In genomic region chr1:101264699-101265098, GRCh38 we compare ENCODE assay signal across 9 cellular contexts. TPM values are rescaled to one million over a fixed set of nuclear protein-coding genes. Genes with fewer than 3 reads are reported as not detected.
DNase-seq lines count a peak whose midpoint lies in the region; ATAC-seq and TF ChIP-seq lines count a peak whose summit lies in the region.
"Had no signal": no experiment of that assay in that cellular context is flagged by ENCODE, and none has a peak within 500 bp of the region (broad histone marks: within the 10 kb centered on the region; RNA-seq: fewer than 3 reads in every experiment).

No MANE protein-coding gene starts in this region.

- CTCF ChIA-PET in CD4-positive, alpha-beta T cell (lab: Charles Lee), result interaction anchor here (1.4 kb wide), 1 partner anchor 26 kb away, joined by 5 read pairs; no protein-coding TSS in a partner anchor

- no peaks in the 10 kb centered on the region for H3K27me3 ChIP-seq in CD4-positive, alpha-beta T cell (ENCODE audit: control insufficient read depth, insufficient read depth, low read length)

- peak overlapping the region; percentile 90 for H3K27ac Mint-ChIP-seq in CD4-positive, alpha-beta T cell
- H3K27ac Mint-ChIP-seq in activated T-cell treated with anti-CD3 and anti-CD28 coated beads, Interleukin-2, amount 50 U/mL, for 72 hours, result peak overlapping the region; percentile 44
- peak overlapping the region; percentile 78 to 93 (median 88) for H3K27ac Mint-ChIP-seq in immature natural killer cell

- TF ChIP-seq CTCF in CD4-positive, alpha-beta T cell (IDR thresholded peaks at IDR 0.05), result no peak

- H3K4me3 Mint-ChIP-seq in CD4-positive, alpha-beta T cell, result peak overlapping the region; percentile 77
- peak overlapping the region; percentile 70 to 84 for H3K4me3 Mint-ChIP-seq in activated T-cell treated with anti-CD3 and anti-CD28 coated beads, Interleukin-2, amount 50 U/mL, for 72 hours
- peak overlapping the region; percentile 63 to 81 (median 78) for H3K4me3 Mint-ChIP-seq in immature natural killer cell

- H3K9me3 ChIP-seq in CD4-positive, alpha-beta T cell (ENCODE audit: control insufficient read depth, low read length), result no peaks in the 10 kb centered on the region

- H3K27me3 Mint-ChIP-seq in CD4-positive, alpha-beta T cell, result no peaks in the 10 kb centered on the region
- H3K27me3 Mint-ChIP-seq in activated T-cell treated with anti-CD3 and anti-CD28 coated beads, Interleukin-2, amount 50 U/mL, for 72 hours (ENCODE audit: low read depth), result no peaks in the 10 kb centered on the region
- peaks cover 0 to 4% (median 2%) of the 10 kb centered on the region in 3 donors for H3K27me3 Mint-ChIP-seq in immature natural killer cell (ENCODE audit: low read depth in 3 of 3)

- DNase-seq in CD4-positive, alpha-beta T cell, result peak in 2 of 10 experiments; percentile 6 to 11
- DNase-seq in activated T-cell treated with anti-CD3 and anti-CD28 coated beads, Interleukin-2, amount 50 U/mL, for 72 hours, result no peak
- DNase-seq in immature natural killer cell (no peak), superior temporal gyrus (ENCODE audit: extremely low spot score) (no peak), NAMALWA (ENCODE audit: low spot score) (no peak), AG08395 (ENCODE audit: low spot score) (no peak)

- no peak overlapping the region for H3K27ac ChIP-seq in CD4-positive, alpha-beta T cell (ENCODE audit: low read depth, low read length)

- H3K9me3 Mint-ChIP-seq in CD4-positive, alpha-beta T cell, result no peaks in the 10 kb centered on the region
- H3K9me3 Mint-ChIP-seq in activated T-cell treated with anti-CD3 and anti-CD28 coated beads, Interleukin-2, amount 50 U/mL, for 72 hours, result no peaks in the 10 kb centered on the region
- H3K9me3 Mint-ChIP-seq in immature natural killer cell, result no peaks in the 10 kb centered on the region

- H3K4me1 Mint-ChIP-seq in CD4-positive, alpha-beta T cell (ENCODE audit: low read depth), result peaks cover 78% of the 10 kb centered on the region
- H3K4me1 Mint-ChIP-seq in activated T-cell treated with anti-CD3 and anti-CD28 coated beads, Interleukin-2, amount 50 U/mL, for 72 hours (ENCODE audit: low read depth), result peaks cover 66% of the 10 kb centered on the region
- H3K4me1 Mint-ChIP-seq in immature natural killer cell, result peaks cover 71 to 85% of the 10 kb centered on the region in 2 donors

- H3K36me3 Mint-ChIP-seq in CD4-positive, alpha-beta T cell (ENCODE audit: low read depth), result peaks cover 10% of the 10 kb centered on the region
- H3K36me3 Mint-ChIP-seq in activated T-cell treated with anti-CD3 and anti-CD28 coated beads, Interleukin-2, amount 50 U/mL, for 72 hours (ENCODE audit: insufficient read depth in 2 of 2), result no peaks in the 10 kb centered on the region
- no peaks in the 10 kb centered on the region for H3K36me3 Mint-ChIP-seq in immature natural killer cell

- ATAC-seq in CD4-positive, alpha-beta T cell (ENCODE audit: poor library complexity), result peak; percentile 82
- peak; percentile 46 for ATAC-seq in HG03175 (IDR thresholded peaks at IDR 0.05; ENCODE audit: unreplicated experiment)
- peak; percentile 43 to 77 for ATAC-seq in activated T-cell treated with anti-CD3 and anti-CD28 coated beads, Interleukin-2, amount 50 U/mL, for 72 hours (replicated peaks in 1 of 2)
- no peak for ATAC-seq in HG03039 (IDR thresholded peaks at IDR 0.05; ENCODE audit: unreplicated experiment)

- POLR2A ChIA-PET in CD4-positive, alpha-beta T cell (lab: Charles Lee), result interaction anchor here (0.8 to 5.2 kb wide), 10 partner anchors 14 to 152 kb away, joined by 3 to 55 read pairs (median 6); partner anchors contain the start of gene S1PR1

- intact Hi-C loops in CD4-positive, alpha-beta T cell (cut with DNase I, micrococcal nuclease), result loop anchor here in 1 of 2 experiments (2.0 kb wide), 1 partner anchor 14 kb away; no protein-coding TSS in a partner anchor

RNA-seq across cellular contexts. Expression of gene S1PR1, which starts 27.9 kb away (rescaled TPM):
- total RNA-seq in CD4-positive, alpha-beta T cell, result 100 to 1,000 TPM; 397 to 414 TPM
- 100 to 1,000 TPM; 135 to 157 TPM for total RNA-seq in activated T-cell treated with anti-CD3 and anti-CD28 coated beads, Interleukin-2, amount 50 U/mL, for 72 hours
- polyA plus RNA-seq in immature natural killer cell, result 100 to 1,000 TPM in 2 of 3 donors, 10 to 100 TPM in 1; 99.8 to 142 (median 126) TPM
- total RNA-seq: NCI-H460 had no signal
